Comparison of ENCODE assay signal across 21 cellular contexts in genomic region chr2:48268671-48269070, GRCh38.
"Had no signal": no experiment of that assay in that cellular context is flagged by ENCODE, and none has a peak within 500 bp of the region (broad histone marks: within the 10 kb centered on the region; RNA-seq: fewer than 3 reads in every experiment).

No MANE protein-coding gene starts in this region.

- H3K27ac ChIP-seq: colonic mucosa, dorsolateral prefrontal cortex, esophagus squamous epithelium, gastrocnemius medialis had no signal

- H3K27ac Mint-ChIP-seq: activated CD4-positive, alpha-beta memory T cell treated with anti-CD3 and anti-CD28 coated beads, Interleukin-2, amount 10 ng/mL, durations not matched to agents 7 days and 5 days; activated CD4-positive, alpha-beta T cell treated with anti-CD3 and anti-CD28 coated beads, Interleukin-2, amount 10 ng/mL, durations not matched to agents 24 days and 14 days; activated naive CD4-positive, alpha-beta T cell treated with anti-CD3 and anti-CD28 coated beads, Interleukin-2, amount 10 ng/mL, durations not matched to agents 7 days and 5 days; activated T-cell treated with anti-CD3 and anti-CD28 coated beads, Interleukin-2, amount 50 U/mL, for 72 hours; T-helper 1 cell treated with Interleukin-12 subunit alpha and Interleukin-12 subunit beta and Interleukin-4 antibody, amounts not matched to agents 30 μg/mL and 1 μg/mL, for 36 hours had no signal

- H3K4me2 ChIP-seq: smooth muscle cell had no signal

- H3K4me3 ChIP-seq: colonic mucosa, dorsolateral prefrontal cortex, esophagus squamous epithelium, gastrocnemius medialis, smooth muscle cell had no signal

- H3K27me3 ChIP-seq: colonic mucosa, dorsolateral prefrontal cortex, esophagus squamous epithelium, gastrocnemius medialis had no signal

- H3K9me3 ChIP-seq: colonic mucosa, esophagus squamous epithelium, gastrocnemius medialis had no signal

- FAIRE-seq: bronchial epithelial cell had no signal

- H3K27me3 Mint-ChIP-seq: activated CD4-positive, alpha-beta memory T cell treated with anti-CD3 and anti-CD28 coated beads, Interleukin-2, amount 10 ng/mL, durations not matched to agents 7 days and 5 days had no signal

- H3K4me1 ChIP-seq: colonic mucosa, esophagus squamous epithelium had no signal

- DNase-seq: activated CD4-positive, alpha-beta memory T cell treated with anti-CD3 and anti-CD28 coated beads, Interleukin-2, amount 10 ng/mL, durations not matched to agents 7 days and 5 days; activated CD4-positive, alpha-beta T cell treated with anti-CD3 and anti-CD28 coated beads, Interleukin-2, amount 10 ng/mL, durations not matched to agents 24 days and 14 days; activated effector memory CD4-positive, alpha-beta T cell treated with Interleukin-2 at 50 U/mL for 16 hours; activated naive CD4-positive, alpha-beta T cell treated with anti-CD3 and anti-CD28 coated beads, Interleukin-2, amount 10 ng/mL, durations not matched to agents 7 days and 5 days; activated T-cell treated with anti-CD3 and anti-CD28 coated beads, Interleukin-2, amount 50 U/mL, for 72 hours; amygdala; dorsolateral prefrontal cortex; esophagus squamous epithelium; gastrocnemius medialis; head of caudate nucleus; hypothalamus; naive B cell; stimulated activated CD4-positive, alpha-beta T cell treated with anti-CD3 and anti-CD28 coated beads, Interleukin-15, amount 100 ng/mL, for 24 hours; stimulated activated naive CD4-positive, alpha-beta T cell; T1000 had no signal

- H3K36me3 ChIP-seq: colonic mucosa, esophagus squamous epithelium, gastrocnemius medialis had no signal

- H3K9me3 Mint-ChIP-seq: activated CD4-positive, alpha-beta memory T cell treated with anti-CD3 and anti-CD28 coated beads, Interleukin-2, amount 10 ng/mL, durations not matched to agents 7 days and 5 days; activated naive CD4-positive, alpha-beta T cell treated with anti-CD3 and anti-CD28 coated beads, Interleukin-2, amount 10 ng/mL, durations not matched to agents 7 days and 5 days; activated T-cell treated with anti-CD3 and anti-CD28 coated beads, Interleukin-2, amount 50 U/mL, for 72 hours; naive B cell had no signal

- H3K4me3 Mint-ChIP-seq: activated CD4-positive, alpha-beta memory T cell treated with anti-CD3 and anti-CD28 coated beads, Interleukin-2, amount 10 ng/mL, durations not matched to agents 7 days and 5 days; activated CD4-positive, alpha-beta T cell treated with anti-CD3 and anti-CD28 coated beads, Interleukin-2, amount 10 ng/mL, durations not matched to agents 24 days and 14 days; activated naive CD4-positive, alpha-beta T cell treated with anti-CD3 and anti-CD28 coated beads, Interleukin-2, amount 10 ng/mL, durations not matched to agents 7 days and 5 days; activated T-cell treated with anti-CD3 and anti-CD28 coated beads, Interleukin-2, amount 50 U/mL, for 72 hours; naive B cell; T-helper 1 cell treated with Interleukin-12 subunit alpha and Interleukin-12 subunit beta and Interleukin-4 antibody, amounts not matched to agents 30 μg/mL and 1 μg/mL, for 36 hours had no signal

- ATAC-seq: activated CD4-positive, CD25-positive, alpha-beta regulatory T cell treated with anti-CD3 and anti-CD28 coated beads, Interleukin-2, amount 50 U/mL, for 24 hours; activated T-cell treated with anti-CD3 and anti-CD28 coated beads, Interleukin-2, amount 50 U/mL, for 72 hours; gastrocnemius medialis; sciatic nerve had no signal

- H3K36me3 Mint-ChIP-seq: activated naive CD4-positive, alpha-beta T cell treated with anti-CD3 and anti-CD28 coated beads, Interleukin-2, amount 10 ng/mL, durations not matched to agents 7 days and 5 days had no signal
